8 cellular contexts compared by ENCODE assay signal in the genomic region with DNA sequence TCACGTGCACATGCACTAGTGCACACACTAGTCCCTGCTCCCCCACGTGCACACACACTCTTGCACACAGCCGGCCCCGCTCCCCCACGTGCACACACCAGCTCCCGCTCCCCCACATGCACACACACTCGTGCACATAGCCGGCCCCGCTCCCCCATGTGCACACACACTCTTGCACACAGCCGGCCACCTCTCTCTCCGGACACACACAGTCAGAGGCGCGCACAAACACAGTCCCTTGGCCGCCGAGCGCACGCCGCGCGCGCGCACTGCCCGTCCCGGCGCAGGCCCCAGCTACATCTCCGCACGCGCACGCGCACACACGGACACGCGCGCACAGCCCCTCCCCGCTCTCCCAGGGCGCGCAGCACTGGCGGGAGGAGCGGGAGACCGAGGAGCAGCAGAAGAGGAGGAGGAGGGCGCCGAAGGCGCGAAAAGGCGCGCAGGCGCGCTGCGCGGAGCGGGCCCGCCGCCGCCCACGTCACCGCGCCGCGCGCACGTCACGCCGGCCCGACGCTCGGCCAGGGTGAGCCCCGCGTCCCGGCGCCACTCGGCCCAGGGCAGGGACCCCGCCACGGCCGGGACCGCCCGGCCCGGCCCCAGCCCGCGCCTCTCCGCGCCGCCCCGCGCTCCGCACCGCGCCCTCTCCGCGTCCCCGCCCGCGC. TPM values are rescaled to one million over a fixed set of nuclear protein-coding genes. Genes with fewer than 3 reads are reported as not detected.
A peak's percentile ranks its signal among the peaks of the same experiment; 100 is the strongest.
DNase-seq lines count a peak whose midpoint lies in the region; ATAC-seq and TF ChIP-seq lines count a peak whose summit lies in the region.

A gene with protein sequence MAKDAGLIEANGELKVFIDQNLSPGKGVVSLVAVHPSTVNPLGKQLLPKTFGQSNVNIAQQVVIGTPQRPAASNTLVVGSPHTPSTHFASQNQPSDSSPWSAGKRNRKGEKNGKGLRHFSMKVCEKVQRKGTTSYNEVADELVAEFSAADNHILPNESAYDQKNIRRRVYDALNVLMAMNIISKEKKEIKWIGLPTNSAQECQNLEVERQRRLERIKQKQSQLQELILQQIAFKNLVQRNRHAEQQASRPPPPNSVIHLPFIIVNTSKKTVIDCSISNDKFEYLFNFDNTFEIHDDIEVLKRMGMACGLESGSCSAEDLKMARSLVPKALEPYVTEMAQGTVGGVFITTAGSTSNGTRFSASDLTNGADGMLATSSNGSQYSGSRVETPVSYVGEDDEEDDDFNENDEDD (plus strand): TSS at position 549 of the 665 bp plus-strand sequence. CDS start 1,085 bp downstream, outside the sequence.

- H2BK15ac ChIP-seq in IMR-90 (ENCODE audit: low read depth, low read length), result no peak within 1 kb of the TSS

- peak within 1 kb of the TSS; percentile 35; the same call in 1 of the 2 replicates for H3K4ac ChIP-seq in IMR-90 (ENCODE audit: low read depth, low read length)

- peak within 1 kb of the TSS; percentile 58; the same call in 1 of the 2 replicates for H2AK5ac ChIP-seq in IMR-90 (ENCODE audit: low read depth, low read length)

- H3K4me1 ChIP-seq in IMR-90 (ENCODE audit: control insufficient read depth, insufficient read depth, low read length), result peaks cover 8% of the 10 kb centered on the region
- H3K4me1 ChIP-seq in PC-3 (ENCODE audit: insufficient read depth, low read length), result peaks cover 16% of the 10 kb centered on the region
- H3K4me1 ChIP-seq in esophagus muscularis mucosa, result peaks cover 1 to 37% (median 21%) of the 10 kb centered on the region in 4 donors
- peaks cover 0 to 7% of the 10 kb centered on the region in 2 donors for H3K4me1 ChIP-seq in muscle layer of duodenum (ENCODE audit: control insufficient read depth in 1 of 2, insufficient read depth in 2 of 2, low read length in 2 of 2)

- H3K18ac ChIP-seq in IMR-90 (ENCODE audit: low read depth, low read length), result no peak within 1 kb of the TSS

- H2AFZ ChIP-seq in IMR-90 (replicated peaks; ENCODE audit: low read length, poor library complexity), result peak within 1 kb of the TSS; percentile 92
- H2AFZ ChIP-seq in PC-3 (ENCODE audit: low read length), result peak within 1 kb of the TSS; percentile 75

- peaks cover 28 to 39% of the 10 kb centered on the region in 2 experiments for H3K79me1 ChIP-seq in IMR-90 (ENCODE audit: low read depth in 1 of 2, low read length in 2 of 2)

- no peaks in the 10 kb centered on the region for H3K9me3 Mint-ChIP-seq in activated T-cell treated with anti-CD3 and anti-CD28 coated beads, Interleukin-2, amount 50 U/mL, for 4 hours

- POLR2A ChIA-PET in IMR-90 (lab: Charles Lee; ENCODE audit: unreplicated experiment) (no interaction called here), PC-3 (lab: Charles Lee; ENCODE audit: unreplicated experiment) (no interaction called here)

- H3K9ac ChIP-seq in IMR-90 (ENCODE audit: low read depth, low read length) (peak within 1 kb of the TSS; percentile 62), PC-3 (ENCODE audit: low read length) (peak within 1 kb of the TSS; percentile 81)

- H2BK20ac ChIP-seq in IMR-90 (ENCODE audit: low read depth, low read length), result no peak within 1 kb of the TSS

- no peak for TF ChIP-seq RAD21 in IMR-90 (IDR thresholded peaks at IDR 0.05; ENCODE audit: low read length)

- H3K27ac ChIP-seq in IMR-90 (ENCODE audit: insufficient read depth, low read length) (peak within 1 kb of the TSS; percentile 12; the same call in 1 of the 2 replicates), PC-3 (ENCODE audit: low read length) (no peak within 1 kb of the TSS), esophagus muscularis mucosa (replicated peaks in 1 of 4) (no peak within 1 kb of the TSS), muscle layer of duodenum (ENCODE audit: low read length) (no peak within 1 kb of the TSS)

- peak within 1 kb of the TSS; percentile 83; the same call in 1 of the 2 replicates for H3K14ac ChIP-seq in IMR-90 (replicated peaks; ENCODE audit: low read depth, low read length)

- no peak within 1 kb of the TSS for H2BK120ac ChIP-seq in IMR-90 (ENCODE audit: low read depth, low read length)

- TF ChIP-seq POLR2A in IMR-90 (IDR thresholded peaks at IDR 0.05; ENCODE audit: low read depth, low read length), result peak; percentile 64
- no peak for TF ChIP-seq POLR2A in esophagus muscularis mucosa (IDR thresholded peaks at IDR 0.05; ENCODE audit: low read depth)

- H3K4me1 Mint-ChIP-seq in activated T-cell treated with anti-CD3 and anti-CD28 coated beads, Interleukin-2, amount 50 U/mL, for 4 hours (ENCODE audit: low read depth), result peaks cover 33% of the 10 kb centered on the region

- peak; percentile 93 for DNase-seq in DMS79 treated with DMSO at 0.1 percent for 48 hours (lab: John Stamatoyannopoulos, UW)
- peak; percentile 79 for DNase-seq in IMR-90
- DNase-seq in PC-3, result peak; percentile 91
- peak; percentile 38 for DNase-seq in activated T-cell treated with anti-CD3 and anti-CD28 coated beads, Interleukin-2, amount 50 U/mL, for 4 hours
- peak; percentile 80 for DNase-seq in esophagus muscularis mucosa (ENCODE audit: extremely low spot score)
- DNase-seq in stimulated activated naive CD4-positive, alpha-beta T cell (lab: John Stamatoyannopoulos, UW), result peak; percentile 27 to 70 (median 40)

- TF ChIP-seq CTCF in IMR-90 (conservative IDR thresholded peaks at IDR 0.05; ENCODE audit: low read depth, low read length) (no peak), PC-3 (conservative IDR thresholded peaks at IDR 0.05; ENCODE audit: low read depth, low read length) (no peak), esophagus muscularis mucosa (IDR thresholded peaks at IDR 0.05) (no peak)

- H3K9me2 ChIP-seq in PC-3 (replicated peaks; ENCODE audit: low read length), result no peaks in the 10 kb centered on the region

- in situ Hi-C loops in IMR-90 (cut with MboI; ENCODE audit: low sequenced_read_pairs), result no loop called here

- CTCF ChIA-PET in IMR-90 (lab: Yijun Ruan, JAX) (no interaction called here), PC-3 (lab: Charles Lee) (no interaction called here)

- H3K27me3 ChIP-seq in IMR-90 (ENCODE audit: control insufficient read depth, insufficient read depth, low read length) (peaks cover 5% of the 10 kb centered on the region), PC-3 (ENCODE audit: low read length) (no peaks in the 10 kb centered on the region), esophagus muscularis mucosa (no peaks in the 10 kb centered on the region), muscle layer of duodenum (ENCODE audit: low read depth, low read length) (no peaks in the 10 kb centered on the region)

- H3K36me3 Mint-ChIP-seq in activated T-cell treated with anti-CD3 and anti-CD28 coated beads, Interleukin-2, amount 50 U/mL, for 4 hours (ENCODE audit: insufficient read depth), result peaks cover 16% of the 10 kb centered on the region

- no peaks in the 10 kb centered on the region for H3K27me3 Mint-ChIP-seq in activated T-cell treated with anti-CD3 and anti-CD28 coated beads, Interleukin-2, amount 50 U/mL, for 4 hours (ENCODE audit: low read depth)

- BruUV-seq in IMR-90 (replicated peaks; lab: Mats Ljungman, UMichigan) (no TSS peak), PC-3 (replicated peaks; lab: Mats Ljungman, UMichigan) (no TSS peak)

- H3K23ac ChIP-seq in IMR-90 (ENCODE audit: low read depth, low read length), result 0 out of 2 replicates have a peak within 1 kb of the TSS, but pooled peaks have one; percentile 13

- peak within 1 kb of the TSS; percentile 67 for H3K4me3 ChIP-seq in IMR-90 (ENCODE audit: insufficient read depth, low read depth, low read length)
- H3K4me3 ChIP-seq in PC-3 (ENCODE audit: low read length), result peak within 1 kb of the TSS; percentile 81
- H3K4me3 ChIP-seq in esophagus muscularis mucosa, result peak within 1 kb of the TSS; percentile 62 to 73 (median 66)
- peak within 1 kb of the TSS; percentile 44 to 83 for H3K4me3 ChIP-seq in muscle layer of duodenum (ENCODE audit: low read depth in 1 of 2, low read length in 2 of 2)

- ATAC-seq in GM21619 (IDR thresholded peaks at IDR 0.05; ENCODE audit: unreplicated experiment) (peak; percentile 85), IMR-90 (ENCODE audit: low read depth) (peak; percentile 94), PC-3 (peak; percentile 89)
- peak; percentile 86 to 90 for ATAC-seq in activated T-cell treated with anti-CD3 and anti-CD28 coated beads, Interleukin-2, amount 50 U/mL, for 4 hours

- peaks cover 42% of the 10 kb centered on the region for H3K79me2 ChIP-seq in PC-3 (ENCODE audit: low read length)

- H4K8ac ChIP-seq in IMR-90 (ENCODE audit: low read depth in 2 of 2, low read length in 2 of 2), result peak within 1 kb of the TSS; percentile 10 to 78; a peak in 2 of 4 replicates

- H4K5ac ChIP-seq in IMR-90 (ENCODE audit: low read depth, low read length), result no peak within 1 kb of the TSS; the same call in 1 of the 2 replicates

- H3K56ac ChIP-seq in IMR-90 (ENCODE audit: extremely low read depth, insufficient read depth, low read length), result no peak within 1 kb of the TSS

- 1% methylated on average over 75 of the region's 92 CpGs; no CpG with 5 or more reads in 1 of the 2 experiments for WGBS in IMR-90 (ENCODE audit: extremely low coverage in 2 of 2, insufficient read length in 1 of 2), 2 experiments
- 7% methylated on average over 35 of the region's 92 CpGs for WGBS in esophagus muscularis mucosa

- H3K36me3 ChIP-seq in IMR-90 (ENCODE audit: control insufficient read depth, insufficient read depth, low read length), result peaks cover 23% of the 10 kb centered on the region
- peaks cover 15% of the 10 kb centered on the region for H3K36me3 ChIP-seq in PC-3 (ENCODE audit: low read depth, low read length)
- H3K36me3 ChIP-seq in esophagus muscularis mucosa, result peaks cover 0 to 23% (median 13%) of the 10 kb centered on the region in 4 donors
- H3K36me3 ChIP-seq in muscle layer of duodenum (ENCODE audit: control insufficient read depth in 1 of 2, insufficient read depth in 2 of 2, low read length in 2 of 2), result peaks cover 4 to 5% of the 10 kb centered on the region in 2 donors

- no peaks in the 10 kb centered on the region for H3F3A ChIP-seq in PC-3 (ENCODE audit: low read length, unreplicated experiment)

- H3K4me2 ChIP-seq in IMR-90 (ENCODE audit: low read depth, low read length) (peak within 1 kb of the TSS; percentile 84), PC-3 (ENCODE audit: low read length) (peak within 1 kb of the TSS; percentile 96)

- dilution Hi-C loops in IMR-90 (cut with HindIII; ENCODE audit: low sequenced_read_pairs, unreplicated experiment), result no loop called here

- peak within 1 kb of the TSS; percentile 12 for H2BK5ac ChIP-seq in IMR-90 (ENCODE audit: low read depth, low read length, poor library complexity, severe bottlenecking)

- peak within 1 kb of the TSS; percentile 17 for H2AK9ac ChIP-seq in IMR-90 (replicated peaks; ENCODE audit: low read depth, low read length, poor library complexity)

- no peaks in the 10 kb centered on the region for H3K9me3 ChIP-seq in IMR-90 (ENCODE audit: control insufficient read depth, insufficient read depth, low read length)
- no peaks in the 10 kb centered on the region for H3K9me3 ChIP-seq in PC-3 (ENCODE audit: low read length)
- H3K9me3 ChIP-seq in esophagus muscularis mucosa, result no peaks in the 10 kb centered on the region
- H3K9me3 ChIP-seq in muscle layer of duodenum (ENCODE audit: control insufficient read depth in 1 of 2, low read length in 2 of 2), result no peaks in the 10 kb centered on the region

- H4K91ac ChIP-seq in IMR-90 (ENCODE audit: insufficient read depth, low read depth, low read length), result no peak within 1 kb of the TSS

- H4K20me1 ChIP-seq in IMR-90 (ENCODE audit: insufficient read depth, low read length) (peaks cover 37% of the 10 kb centered on the region), PC-3 (ENCODE audit: low read length) (peaks cover 23% of the 10 kb centered on the region; the same call in 1 of the 2 replicates)

- H3K4me3 Mint-ChIP-seq in activated T-cell treated with anti-CD3 and anti-CD28 coated beads, Interleukin-2, amount 50 U/mL, for 4 hours, result peak within 1 kb of the TSS; percentile 87

- no peak for TF ChIP-seq EP300 in esophagus muscularis mucosa (IDR thresholded peaks at IDR 0.05)

- H3K9me1 ChIP-seq in IMR-90 (ENCODE audit: insufficient read depth, low read length), result peaks cover 16% of the 10 kb centered on the region

- intact Hi-C loops in IMR-90 (cut with micrococcal nuclease), result no loop called here
- intact Hi-C loops in PC-3 (cut with micrococcal nuclease), result no loop called here
- intact Hi-C loops in esophagus muscularis mucosa (cut with DNase I), result no loop called here

RNA-seq across cellular contexts. Expression of the gene that starts here (rescaled TPM):
- total RNA-seq in IMR-90 (2012; rRNA removed) (59.2 and 59.3 TPM in 2 replicates), PC-3 (2014; rRNA removed) (89.5 and 105 TPM in 2 replicates), esophagus muscularis mucosa (10 to 100 TPM; 30.7 to 42.2 (median 32.1) TPM)
- polyA plus RNA-seq in IMR-90 (2012; rRNA removed), result 97.0 and 97.8 TPM in 2 replicates
- 50.0 and 55.8 TPM in 2 replicates for polyA plus RNA-seq in IMR-90 (2012; cell fraction: cytosol; rRNA removed)
- 54.6 and 91.2 TPM in 2 replicates for polyA plus RNA-seq in IMR-90 (2012; cell fraction: nucleus; rRNA removed; ENCODE audit: low replicate concordance)
- 100 to 1,000 TPM; 147 to 200 (median 172) TPM for total RNA-seq in activated T-cell treated with anti-CD3 and anti-CD28 coated beads, Interleukin-2, amount 50 U/mL, for 4 hours

Comparison
In these comparisons a context has a peak if more than half of its experiments do, and no peak if none do; other contexts are left out.
1. DNase-seq: peak in every context shown above with its lines; median percentile 93 in DMS79 treated with DMSO at 0.1 percent for 48 hours; 91 in PC-3; 80 in esophagus muscularis mucosa; 79 in IMR-90; 40 in stimulated activated naive CD4-positive, alpha-beta T cell; 38 in activated T-cell treated with anti-CD3 and anti-CD28 coated beads, Interleukin-2, amount 50 U/mL, for 4 hours.